Comparison of ENCODE assay signal across 11 cellular contexts in the genomic region with DNA sequence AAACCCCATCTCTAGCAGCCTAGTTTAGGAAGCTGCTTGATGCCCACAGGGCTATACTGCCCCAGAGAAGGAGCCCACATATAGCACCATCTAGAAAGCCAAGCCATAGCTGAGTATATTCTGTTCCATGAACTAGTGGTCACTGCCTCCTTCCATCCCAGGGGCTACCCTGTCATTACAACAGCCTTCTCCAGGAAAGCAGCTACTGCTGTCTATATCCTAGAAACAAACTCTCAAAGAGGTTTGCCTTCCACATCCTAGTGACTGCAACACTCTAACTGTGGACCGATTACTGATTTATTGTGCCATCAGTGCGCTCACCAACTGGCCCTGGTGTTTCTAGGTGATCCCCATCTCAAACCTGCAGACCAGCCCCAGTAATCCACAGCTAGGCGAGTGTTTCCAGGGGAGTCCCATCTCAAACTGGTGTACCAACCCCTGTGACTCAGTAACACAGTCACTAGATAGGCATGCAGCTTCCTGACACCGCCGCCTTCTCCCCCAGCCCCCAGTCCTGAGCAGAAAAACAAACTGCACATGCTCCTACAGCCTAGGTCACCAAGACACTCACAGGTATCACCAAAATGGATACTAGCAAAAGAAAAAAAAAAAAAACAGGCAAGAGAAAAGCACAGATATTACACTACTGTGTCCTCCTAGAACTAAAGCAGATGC. TPM values are rescaled to one million over a fixed set of nuclear protein-coding genes. Genes with fewer than 3 reads are reported as not detected.
DNase-seq lines count a peak whose midpoint lies in the region; FAIRE-seq and TF ChIP-seq lines count a peak whose summit lies in the region.
"Had no signal": no experiment of that assay in that cellular context is flagged by ENCODE, and none has a peak within 500 bp of the region (broad histone marks: within the 10 kb centered on the region; RNA-seq: fewer than 3 reads in every experiment).

No MANE protein-coding gene starts in this region.

- CTCF ChIA-PET in CD8-positive, alpha-beta memory T cell (lab: Charles Lee) = no interaction called here

- POLR2A ChIA-PET in CD8-positive, alpha-beta memory T cell (lab: Charles Lee) = no interaction called here

- H3K9me3 ChIP-seq in CD8-positive, alpha-beta memory T cell (ENCODE audit: low read length) = no peaks in the 10 kb centered on the region
- no peaks in the 10 kb centered on the region for H3K9me3 ChIP-seq in kidney (ENCODE audit: control insufficient read depth in 1 of 2, low read length in 2 of 2)
- H3K9me3 ChIP-seq: pancreas had no signal

- peaks cover 31 to 63% (median 33%) of the 10 kb centered on the region in 3 donors for H3K4me1 Mint-ChIP-seq in CD8-positive, alpha-beta memory T cell

- H3K36me3 Mint-ChIP-seq in CD8-positive, alpha-beta memory T cell = peaks cover 5 to 63% (median 17%) of the 10 kb centered on the region in 3 donors

- H3K27me3 ChIP-seq in kidney epithelial cell (ENCODE audit: control insufficient read depth, insufficient read depth, low read length) = no peaks in the 10 kb centered on the region
- no peaks in the 10 kb centered on the region for H3K27me3 ChIP-seq in CD8-positive, alpha-beta memory T cell (ENCODE audit: insufficient read depth, low read length, poor library complexity, severe bottlenecking)
- H3K27me3 ChIP-seq: ascending aorta, pancreas had no signal

- peaks cover 1% of the 10 kb centered on the region for H3K36me3 ChIP-seq in kidney epithelial cell (ENCODE audit: control insufficient read depth, insufficient read depth, low read length)
- H3K36me3 ChIP-seq in CD8-positive, alpha-beta memory T cell (ENCODE audit: insufficient read depth, low read length) = no peaks in the 10 kb centered on the region
- H3K36me3 ChIP-seq in kidney (ENCODE audit: control insufficient read depth in 1 of 2, insufficient read depth in 2 of 2, low read length in 2 of 2) = peaks cover 0 to 4% of the 10 kb centered on the region in 2 donors
- H3K36me3 ChIP-seq: pancreas had no signal

- no peaks in the 10 kb centered on the region for H3K9me3 Mint-ChIP-seq in CD8-positive, alpha-beta memory T cell

- no peak overlapping the region for H3K4me3 ChIP-seq in AG09309 (ENCODE audit: control insufficient read depth, low read depth, low read length)
- no peak overlapping the region for H3K4me3 ChIP-seq in kidney epithelial cell (ENCODE audit: low read depth, low read length)
- H3K4me3 ChIP-seq in CD8-positive, alpha-beta memory T cell (ENCODE audit: low read length) = no peak overlapping the region
- H3K4me3 ChIP-seq in kidney (ENCODE audit: low read length in 2 of 2) = no peak overlapping the region
- H3K4me3 ChIP-seq: ascending aorta, pancreas had no signal

- FAIRE-seq in kidney (lab: Jason Lieb, UNC) = no peak
- FAIRE-seq: pancreas had no signal

- DNase-seq in AG09309 (ENCODE audit: low read depth) (peak; percentile 20), HT-29 (ENCODE audit: low spot score) (peak; percentile 39), astrocyte of the hippocampus (ENCODE audit: low read depth, low spot score) (peak; percentile 88), kidney epithelial cell (ENCODE audit: low read depth) (peak; percentile 67), NCI-H82 (lab: John Stamatoyannopoulos, UW) (no peak), kidney (no peak), GDM1 (lab: John Stamatoyannopoulos, UW) (no peak)
- no peak for DNase-seq in CD8-positive, alpha-beta memory T cell
- DNase-seq: activated CD4-positive, alpha-beta T cell treated with anti-CD3 and anti-CD28 coated beads for 48 hours; pancreas had no signal

- no peak overlapping the region for H3K9ac ChIP-seq in kidney (ENCODE audit: low read length in 2 of 2)

- intact Hi-C loops in kidney (cut with DNase I) = no loop called here

- no peak overlapping the region for H3K27ac ChIP-seq in CD8-positive, alpha-beta memory T cell (ENCODE audit: low read depth, low read length)
- H3K27ac ChIP-seq in kidney (ENCODE audit: low read depth in 2 of 2, low read length in 2 of 2) = no peak overlapping the region
- H3K27ac ChIP-seq: ascending aorta, pancreas had no signal

- peak overlapping the region in 2 of 8 donors; percentile 31 to 78 for H3K27ac Mint-ChIP-seq in CD8-positive, alpha-beta memory T cell

- TF ChIP-seq CTCF in AG09309 (IDR thresholded peaks at IDR 0.05; ENCODE audit: control insufficient read depth, insufficient read depth, low read depth, low read length, missing control alignments) (no peak), kidney epithelial cell (IDR thresholded peaks at IDR 0.05; ENCODE audit: insufficient read depth, low read length, poor library complexity, severe bottlenecking) (no peak), kidney (IDR thresholded peaks at IDR 0.05; ENCODE audit: borderline replicate concordance, extremely low read depth, insufficient read depth) (no peak)

- peak overlapping the region in 1 of 7 donors; percentile 32 for H3K4me3 Mint-ChIP-seq in CD8-positive, alpha-beta memory T cell

- H3K27me3 Mint-ChIP-seq in CD8-positive, alpha-beta memory T cell = no peaks in the 10 kb centered on the region

- no peaks in the 10 kb centered on the region for H3K4me1 ChIP-seq in CD8-positive, alpha-beta memory T cell (ENCODE audit: insufficient read depth, low read length)
- H3K4me1 ChIP-seq in kidney (ENCODE audit: control insufficient read depth in 1 of 2, insufficient read depth in 1 of 2, low read depth in 1 of 2, low read length in 2 of 2) = no peaks in the 10 kb centered on the region
- H3K4me1 ChIP-seq: ascending aorta, pancreas had no signal

RNA-seq across cellular contexts. Expression of a gene that starts 14.8 kb away (rescaled TPM):
- 59.7 and 72.9 TPM in 2 replicates for total RNA-seq in HT-29 (2014; rRNA removed; shearing (Covaris generic))
- total RNA-seq in kidney epithelial cell = 101 and 103 TPM in 2 replicates
- total RNA-seq in CD8-positive, alpha-beta memory T cell = 10 to 100 TPM; 60.7 to 64.0 TPM
- polyA plus RNA-seq in CD8-positive, alpha-beta memory T cell = 38.8 TPM
- 72.2 TPM for total RNA-seq in kidney
- polyA plus RNA-seq in kidney (ENCODE audit: insufficient read depth, low read depth, low replicate concordance) = 29.4 TPM

Comparison
In these comparisons a context has a peak if more than half of its experiments do, and no peak if none do; other contexts are left out.
1. DNase-seq: peak in AG09309 (single experiment), HT-29 (single experiment), astrocyte of the hippocampus (single experiment) and kidney epithelial cell (single experiment); none in NCI-H82 (single experiment), CD8-positive, alpha-beta memory T cell (0 of 5), kidney (single experiment) and GDM1 (single experiment).